In genomic region chr1:47534417-47534816, GRCh38 we compare ENCODE assay signal across 12 cellular contexts.
DNase-seq lines count a peak whose midpoint lies in the region; ATAC-seq, FAIRE-seq and TF ChIP-seq lines count a peak whose summit lies in the region.
"Had no signal": no experiment of that assay in that cellular context is flagged by ENCODE, and none has a peak within 500 bp of the region (broad histone marks: within the 10 kb centered on the region; RNA-seq: fewer than 3 reads in every experiment).

No MANE protein-coding gene starts in this region.

- DNase-seq in Caco-2 = peak in 1 of 2 experiments; percentile 52
- DNase-seq in SJSA1 (ENCODE audit: low read depth in 1 of 2, low spot score in 2 of 2) = peak; percentile 63 to 64
- DNase-seq in fibroblast of gingiva (ENCODE audit: low read depth) = peak; percentile 34
- no peak for DNase-seq in neural crest cell (ENCODE audit: low read depth, low spot score)
- no peak for DNase-seq in NCI-H524 (lab: John Stamatoyannopoulos, UW)
- DNase-seq in pancreas = no peak
- DNase-seq in NCI-H1417 treated with DMSO at 0.1 percent for 48 hours (lab: John Stamatoyannopoulos, UW) = no peak
- DNase-seq: activated naive CD4-positive, alpha-beta T cell treated with anti-CD3 and anti-CD28 coated beads for 36 hours; CD4-positive, alpha-beta memory T cell; cortex of kidney; mucosa of descending colon had no signal

- H3K27me3 Mint-ChIP-seq in Caco-2 (ENCODE audit: insufficient read depth, unreplicated experiment) = no peaks in the 10 kb centered on the region
- peaks cover 4% of the 10 kb centered on the region for H3K27me3 Mint-ChIP-seq in neural crest cell (ENCODE audit: low read depth)

- CTCF ChIA-PET in Caco-2 (lab: Charles Lee) = no interaction called here

- no peaks in the 10 kb centered on the region for H3K36me3 Mint-ChIP-seq in Caco-2 (ENCODE audit: insufficient read depth, unreplicated experiment)
- peaks cover 2% of the 10 kb centered on the region for H3K36me3 Mint-ChIP-seq in neural crest cell (ENCODE audit: low read depth)

- 83 to 86% methylated on average over 5 of the region's 5 CpGs for WGBS in pancreas, 2 donors

- H3K9me3 ChIP-seq in Caco-2 (peaks cover 4% of the 10 kb centered on the region), SJSA1 (replicated peaks) (no peaks in the 10 kb centered on the region; the same call in 1 of the 2 replicates), pancreas (no peaks in the 10 kb centered on the region)

- ATAC-seq in pancreas (no peak), GM21526 (IDR thresholded peaks at IDR 0.05; ENCODE audit: low FRiP score, unreplicated experiment) (no peak)
- ATAC-seq: mucosa of descending colon had no signal

- H3K4me3 ChIP-seq in Caco-2 (ENCODE audit: low read depth, low read length) (no peak overlapping the region), SJSA1 (no peak overlapping the region), pancreas (no peak overlapping the region)
- H3K4me3 ChIP-seq: mucosa of descending colon had no signal

- H3K27ac ChIP-seq in SJSA1 (peak overlapping the region; percentile 77), pancreas (no peak overlapping the region)

- intact Hi-C loops in Caco-2 (cut with micrococcal nuclease; ENCODE audit: unreplicated experiment) = no loop called here
- intact Hi-C loops in pancreas (cut with DNase I) = no loop called here

- POLR2A ChIA-PET in Caco-2 (lab: Charles Lee) = no interaction called here

- H3K4me1 Mint-ChIP-seq in Caco-2 (ENCODE audit: low read depth, unreplicated experiment) (no peaks in the 10 kb centered on the region), neural crest cell (peaks cover 42% of the 10 kb centered on the region)

- no peak overlapping the region for H3K4me3 Mint-ChIP-seq in Caco-2 (ENCODE audit: unreplicated experiment)
- peak overlapping the region; percentile 68 for H3K4me3 Mint-ChIP-seq in neural crest cell
- H3K4me3 Mint-ChIP-seq: activated naive CD4-positive, alpha-beta T cell treated with anti-CD3 and anti-CD28 coated beads for 36 hours had no signal

- H3K4me1 ChIP-seq in Caco-2 (peaks cover 10% of the 10 kb centered on the region; the same call in 1 of the 2 replicates), SJSA1 (replicated peaks) (peaks cover 45% of the 10 kb centered on the region), pancreas (no peaks in the 10 kb centered on the region)

- TF ChIP-seq CTCF in Caco-2 (IDR thresholded peaks at IDR 0.05; ENCODE audit: insufficient read depth in 1 of 2, low read depth in 1 of 2, low read length in 1 of 2, severe bottlenecking in 1 of 2, unreplicated experiment in 1 of 2) (no peak), neural crest cell (conservative IDR thresholded peaks at IDR 0.05) (no peak), pancreas (IDR thresholded peaks at IDR 0.05) (no peak)

- H3K27ac Mint-ChIP-seq in Caco-2 (ENCODE audit: unreplicated experiment) (peak overlapping the region; percentile 87), neural crest cell (ENCODE audit: unreplicated experiment) (peak overlapping the region; percentile 93)
- H3K27ac Mint-ChIP-seq: activated naive CD4-positive, alpha-beta T cell treated with anti-CD3 and anti-CD28 coated beads for 36 hours; CD4-positive, alpha-beta memory T cell had no signal

- H3K36me3 ChIP-seq in Caco-2 (ENCODE audit: control insufficient read depth, insufficient read depth, low read length) (no peaks in the 10 kb centered on the region), SJSA1 (no peaks in the 10 kb centered on the region), pancreas (no peaks in the 10 kb centered on the region)

- H3K27me3 ChIP-seq in Caco-2 (replicated peaks; ENCODE audit: control insufficient read depth, insufficient read depth, low read length) (no peaks in the 10 kb centered on the region), SJSA1 (replicated peaks) (no peaks in the 10 kb centered on the region), pancreas (no peaks in the 10 kb centered on the region)

- no peak for FAIRE-seq in pancreas (lab: Jason Lieb, UNC)

- BruUV-seq in Caco-2 (replicated peaks; lab: Mats Ljungman, UMichigan) = no TSS peak

- H3K9me3 Mint-ChIP-seq in Caco-2 (ENCODE audit: unreplicated experiment) = no peaks in the 10 kb centered on the region
- H3K9me3 Mint-ChIP-seq in neural crest cell = peaks cover 2% of the 10 kb centered on the region
- H3K9me3 Mint-ChIP-seq: activated naive CD4-positive, alpha-beta T cell treated with anti-CD3 and anti-CD28 coated beads for 36 hours had no signal

Comparison
In these comparisons a context has a peak if more than half of its experiments do, and no peak if none do; other contexts are left out.
1. DNase-seq: peak in SJSA1 (2 of 2) and fibroblast of gingiva (single experiment); none in neural crest cell (single experiment), NCI-H524 (0 of 2), pancreas (0 of 6) and NCI-H1417 treated with DMSO at 0.1 percent for 48 hours (single experiment).